Comparison of ENCODE assay signal across 1 cellular context in the genomic region with DNA sequence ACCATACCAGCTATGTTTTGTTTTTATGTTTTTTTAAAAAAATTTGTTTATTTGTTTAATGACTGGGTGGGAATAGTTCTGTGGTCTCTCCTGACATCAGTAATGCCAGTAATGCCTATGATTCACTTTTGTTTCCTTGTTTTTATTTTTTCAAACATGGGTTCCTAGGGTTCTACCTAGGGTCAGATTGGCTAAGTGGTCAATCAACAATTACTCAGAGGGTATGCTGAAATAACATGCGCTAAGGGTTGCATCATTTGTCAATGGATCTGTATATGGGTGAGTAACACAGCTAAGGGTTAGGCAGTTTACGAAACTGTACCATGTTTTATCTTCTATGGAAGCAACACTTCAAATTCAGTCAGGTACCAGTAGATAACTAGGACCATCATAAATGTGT.
TF ChIP-seq lines count a peak whose summit lies in the region.

No MANE protein-coding gene starts in this region.

TF ChIP-seq in IMR-90, 13 proteins besides CTCF, POLR2A, EP300 and RAD21 (continued from another document):
- no peak for TF ChIP-seq NFE2L2 (IDR thresholded peaks at IDR 0.05; ENCODE audit: low read depth, low read length)
TF ChIP-seq in IMR-90: peak in this region for 1.
